24 cellular contexts compared by ENCODE assay signal in genomic region chr6:150987855-150988484, GRCh38.
DNase-seq lines count a peak whose midpoint lies in the region; ATAC-seq and TF ChIP-seq lines count a peak whose summit lies in the region.
"Had no signal": no experiment of that assay in that cellular context is flagged by ENCODE, and none has a peak within 500 bp of the region (broad histone marks: within the 10 kb centered on the region; RNA-seq: fewer than 3 reads in every experiment).

No MANE protein-coding gene starts in this region.

- H3K79me2 ChIP-seq in OCI-LY1 (ENCODE audit: insufficient read depth, low read length) = no peaks in the 10 kb centered on the region
- H3K79me2 ChIP-seq: parathyroid adenoma had no signal

- ATAC-seq in activated naive CD4-positive, alpha-beta T cell treated with anti-CD3 and anti-CD28 coated beads, Interleukin-2, amount 50 U/mL, for 72 hours = no peak
- no peak for ATAC-seq in HG02852 (IDR thresholded peaks at IDR 0.05; ENCODE audit: unreplicated experiment)
- ATAC-seq in GM21390 (IDR thresholded peaks at IDR 0.05; ENCODE audit: unreplicated experiment) = no peak
- ATAC-seq: gastrocnemius medialis, left ventricle myocardium superior, right cardiac atrium had no signal

- no peaks in the 10 kb centered on the region for H3K9me2 ChIP-seq in OCI-LY1 (ENCODE audit: low read depth, low read length)

- 63 to 67% methylated on average over 5 of the region's 5 CpGs for WGBS in transverse colon (ENCODE audit: low coverage in 1 of 2), 2 donors

- H3K4me3 ChIP-seq in OCI-LY1 (ENCODE audit: low read depth, low read length, poor library complexity, severe bottlenecking) (no peak overlapping the region), transverse colon (no peak overlapping the region)
- H3K4me3 ChIP-seq: gastrocnemius medialis, SJSA1, thoracic aorta had no signal

- intact Hi-C loops in activated T-helper 1 cell treated with anti-CD3 and anti-CD28 coated beads, Interleukin-12 subunit alpha, Interleukin-12 subunit beta, Interleukin-2, Interleukin-4 antibody, amounts not matched to agents 30 ng/mL and 10 ng/mL and 1 ng/mL, durations not matched to agents 14 hours and 24 hours and 36 hours (cut with micrococcal nuclease) = loop anchor here (1.0 to 10.0 kb wide), 5 partner anchors 16 to 467 kb away; partner anchors contain the start of genes RMND1 and ZBTB2
- intact Hi-C loops in transverse colon (cut with DNase I; ENCODE audit: low total_unique reads) = no loop called here

- peak overlapping the region; percentile 69 to 95 for H3K27ac Mint-ChIP-seq in activated naive CD4-positive, alpha-beta T cell treated with anti-CD3 and anti-CD28 coated beads, Interleukin-2, amount 50 U/mL, for 72 hours
- H3K27ac Mint-ChIP-seq in activated T-helper 1 cell treated with anti-CD3 and anti-CD28 coated beads, Interleukin-12 subunit alpha, Interleukin-12 subunit beta, Interleukin-2, Interleukin-4 antibody, amounts not matched to agents 30 ng/mL and 10 ng/mL and 1 ng/mL, durations not matched to agents 14 hours and 24 hours and 36 hours = peak overlapping the region; percentile 96

- no peak for TF ChIP-seq POLR2A in transverse colon (IDR thresholded peaks at IDR 0.05)

- H4K20me1 ChIP-seq in OCI-LY1 (ENCODE audit: insufficient read depth, low read length) = no peaks in the 10 kb centered on the region

- peaks cover 15 to 38% of the 10 kb centered on the region in 2 donors for H3K36me3 Mint-ChIP-seq in activated naive CD4-positive, alpha-beta T cell treated with anti-CD3 and anti-CD28 coated beads, Interleukin-2, amount 50 U/mL, for 72 hours
- peaks cover 24% of the 10 kb centered on the region for H3K36me3 Mint-ChIP-seq in activated T-helper 1 cell treated with anti-CD3 and anti-CD28 coated beads, Interleukin-12 subunit alpha, Interleukin-12 subunit beta, Interleukin-2, Interleukin-4 antibody, amounts not matched to agents 30 ng/mL and 10 ng/mL and 1 ng/mL, durations not matched to agents 14 hours and 24 hours and 36 hours (ENCODE audit: low read depth)

- H2AFZ ChIP-seq in OCI-LY1 (ENCODE audit: low read length) = no peak overlapping the region
- H2AFZ ChIP-seq: parathyroid adenoma had no signal

- peaks cover 26% of the 10 kb centered on the region for H3K4me1 Mint-ChIP-seq in activated T-helper 1 cell treated with anti-CD3 and anti-CD28 coated beads, Interleukin-12 subunit alpha, Interleukin-12 subunit beta, Interleukin-2, Interleukin-4 antibody, amounts not matched to agents 30 ng/mL and 10 ng/mL and 1 ng/mL, durations not matched to agents 14 hours and 24 hours and 36 hours (ENCODE audit: low read depth)

- TF ChIP-seq EP300 in transverse colon (IDR thresholded peaks at IDR 0.05; ENCODE audit: low read depth) = no peak

- H3K36me3 ChIP-seq in OCI-LY1 (ENCODE audit: insufficient read depth, low read length) = peaks cover 19% of the 10 kb centered on the region; the same call in 1 of the 2 replicates
- no peaks in the 10 kb centered on the region for H3K36me3 ChIP-seq in transverse colon
- H3K36me3 ChIP-seq: gastrocnemius medialis, thoracic aorta had no signal

- no peak for TF ChIP-seq CTCF in OCI-LY1 (IDR thresholded peaks at IDR 0.05; ENCODE audit: low read length)
- TF ChIP-seq CTCF in transverse colon (IDR thresholded peaks at IDR 0.05) = no peak

- peak overlapping the region; percentile 25; the same call in 1 of the 2 replicates for H3K4me2 ChIP-seq in OCI-LY1 (ENCODE audit: low read length)

- H3K9ac ChIP-seq in OCI-LY1 (ENCODE audit: low read length) = no peak overlapping the region
- H3K9ac ChIP-seq: parathyroid adenoma had no signal

- H3K9me3 ChIP-seq in OCI-LY1 (ENCODE audit: low read length) (no peaks in the 10 kb centered on the region), transverse colon (no peaks in the 10 kb centered on the region)
- H3K9me3 ChIP-seq: gastrocnemius medialis, SJSA1, thoracic aorta had no signal

- H3F3A ChIP-seq in OCI-LY1 (ENCODE audit: insufficient read depth, low read length) = no peaks in the 10 kb centered on the region

- peaks cover 9% of the 10 kb centered on the region for H3K4me1 ChIP-seq in OCI-LY1 (ENCODE audit: insufficient read depth, low read length, severe bottlenecking)
- no peaks in the 10 kb centered on the region for H3K4me1 ChIP-seq in transverse colon
- H3K4me1 ChIP-seq: gastrocnemius medialis, parathyroid adenoma, SJSA1 had no signal

- DNase-seq in activated naive CD4-positive, alpha-beta T cell treated with anti-CD3 and anti-CD28 coated beads, Interleukin-2, amount 50 U/mL, for 72 hours (ENCODE audit: low spot score in 2 of 2) = no peak
- DNase-seq in activated naive CD4-positive, alpha-beta T cell treated with anti-CD3 and anti-CD28 coated beads, Interleukin-2, amount 50 U/mL, for 16 hours = no peak
- DNase-seq in activated T-helper 1 cell treated with anti-CD3 and anti-CD28 coated beads, Interleukin-12 subunit alpha, Interleukin-12 subunit beta, Interleukin-2, Interleukin-4 antibody, amounts not matched to agents 30 ng/mL and 10 ng/mL and 1 ng/mL, durations not matched to agents 14 hours and 24 hours and 36 hours (ENCODE audit: low spot score) = no peak
- DNase-seq in transverse colon = no peak
- DNase-seq: C1 segment of cervical spinal cord, cortex of kidney, EL, gastrocnemius medialis, IMR-90, left ventricle myocardium superior, midbrain, NCI-H1048, NCI-H1694 treated with DMSO at 0.1 percent for 48 hours, NCI-H2171, NCI-H526, right cardiac atrium, T1000 had no signal

- H3K27me3 ChIP-seq in OCI-LY1 (ENCODE audit: insufficient read depth, low read length) (no peaks in the 10 kb centered on the region), transverse colon (no peaks in the 10 kb centered on the region)
- H3K27me3 ChIP-seq: gastrocnemius medialis, SJSA1 had no signal

- no peaks in the 10 kb centered on the region for H3K27me3 Mint-ChIP-seq in activated T-helper 1 cell treated with anti-CD3 and anti-CD28 coated beads, Interleukin-12 subunit alpha, Interleukin-12 subunit beta, Interleukin-2, Interleukin-4 antibody, amounts not matched to agents 30 ng/mL and 10 ng/mL and 1 ng/mL, durations not matched to agents 14 hours and 24 hours and 36 hours (ENCODE audit: insufficient read depth)

- H3K9me3 Mint-ChIP-seq in activated naive CD4-positive, alpha-beta T cell treated with anti-CD3 and anti-CD28 coated beads, Interleukin-2, amount 50 U/mL, for 72 hours = peaks cover 0 to 3% of the 10 kb centered on the region in 2 donors
- H3K9me3 Mint-ChIP-seq in activated T-helper 1 cell treated with anti-CD3 and anti-CD28 coated beads, Interleukin-12 subunit alpha, Interleukin-12 subunit beta, Interleukin-2, Interleukin-4 antibody, amounts not matched to agents 30 ng/mL and 10 ng/mL and 1 ng/mL, durations not matched to agents 14 hours and 24 hours and 36 hours = no peaks in the 10 kb centered on the region
- H3K9me3 Mint-ChIP-seq: nephron had no signal

- in situ Hi-C loops in transverse colon (cut with MboI; ENCODE audit: low pct_ligation_motif_present in 1 of 4, low pct_unique_long_range_greater_than_20kb in 1 of 4, low sequenced_read_pairs in 3 of 4) = no loop called here

- no peak overlapping the region for H3K27ac ChIP-seq in OCI-LY1 (ENCODE audit: low read depth, low read length, poor library complexity, severe bottlenecking)
- peak overlapping the region in 3 of 4 donors; percentile 4 to 34 (median 18) for H3K27ac ChIP-seq in transverse colon
- H3K27ac ChIP-seq: gastrocnemius medialis, parathyroid adenoma, SJSA1, thoracic aorta had no signal

- H3K4me3 Mint-ChIP-seq in activated T-helper 1 cell treated with anti-CD3 and anti-CD28 coated beads, Interleukin-12 subunit alpha, Interleukin-12 subunit beta, Interleukin-2, Interleukin-4 antibody, amounts not matched to agents 30 ng/mL and 10 ng/mL and 1 ng/mL, durations not matched to agents 14 hours and 24 hours and 36 hours = no peak overlapping the region
- H3K4me3 Mint-ChIP-seq: nephron had no signal
